1 cellular context compared by ENCODE assay signal in genomic region chr10:77772852-77773600, GRCh38.
A peak's percentile ranks its signal among the peaks of the same experiment; 100 is the strongest.
TF ChIP-seq lines count a peak whose summit lies in the region.

No MANE protein-coding gene starts in this region.

TF ChIP-seq in K562, 482 proteins besides CTCF, POLR2A, EP300 and RAD21 (continued from another document):
- TF ChIP-seq PKNOX1 (IDR thresholded peaks at IDR 0.05) (peak; percentile 94), CBFA2T2 (conservative IDR thresholded peaks at IDR 0.05) (peak; percentile 75), MECOM (CRISPR knock-in tag; IDR thresholded peaks at IDR 0.05) (peak; percentile 37; the same call in 1 of the 2 replicates), USF1 (CRISPR knock-in tag; IDR thresholded peaks at IDR 0.05) (peak; percentile 68), MGA (IDR thresholded peaks at IDR 0.05) (0 out of 2 replicates have a peak, but pooled peaks have one; percentile 25)
